Comparison of ENCODE assay signal across 16 cellular contexts in the genomic region with DNA sequence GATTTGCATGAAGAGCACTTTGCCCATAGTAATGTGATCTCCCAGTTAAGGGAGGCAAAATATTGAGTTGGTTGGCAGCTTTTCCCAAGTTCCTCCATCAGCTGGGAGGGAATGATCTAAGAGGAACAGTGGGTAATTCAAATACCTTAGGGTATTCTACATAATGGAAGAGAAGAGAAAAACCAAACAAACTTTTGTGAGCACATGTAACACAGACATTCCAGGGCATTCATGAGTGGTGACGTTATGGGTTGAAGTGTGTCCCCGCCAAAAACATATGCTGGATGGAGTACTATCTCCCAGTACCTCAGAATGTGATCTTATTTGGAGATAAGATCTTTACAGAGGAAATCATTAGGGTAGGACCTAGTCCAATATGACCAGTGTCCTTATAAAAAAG.
DNase-seq lines count a peak whose midpoint lies in the region; TF ChIP-seq lines count a peak whose summit lies in the region.
"Had no signal": no experiment of that assay in that cellular context is flagged by ENCODE, and none has a peak within 500 bp of the region (broad histone marks: within the 10 kb centered on the region; RNA-seq: fewer than 3 reads in every experiment).

No MANE protein-coding gene starts in this region.

- H3K27ac Mint-ChIP-seq in H9 = no peak overlapping the region

- H3K79me1 ChIP-seq in H9 (ENCODE audit: insufficient read depth, low read depth, low read length, poor library complexity, severe bottlenecking) = no peaks in the 10 kb centered on the region

- H3K4me3 Mint-ChIP-seq in H9 = no peak overlapping the region
- H3K4me3 Mint-ChIP-seq: activated T-cell treated with anti-CD3 and anti-CD28 coated beads, Interleukin-2, amount 50 U/mL, for 72 hours; neural crest cell; stimulated activated naive CD8-positive, alpha-beta T cell treated with anti-CD3 and anti-CD28 coated beads, Interleukin-15, amount 100 ng/mL, for 72 hours had no signal

- TF ChIP-seq CTCF in cardiac fibroblast (IDR thresholded peaks at IDR 0.05; ENCODE audit: low read depth, low read length) (no peak), H9 (conservative IDR thresholded peaks at IDR 0.05) (no peak)

- H3K9ac ChIP-seq in BLaER1 treated with 17β-estradiol and CSF1 and Interleukin-3, amounts not matched to agents 10 nM and 100 nM = peak overlapping the region in 7 of 11 experiments; percentile 28 to 70 (median 60); a peak in 10 of 22 replicates
- no peak overlapping the region for H3K9ac ChIP-seq in H9 (ENCODE audit: extremely low read depth, insufficient read length, low read length)

- no peak overlapping the region for H2BK12ac ChIP-seq in H9 (ENCODE audit: insufficient read length, low read depth, low read length)

- H3T11ph ChIP-seq in H9 (ENCODE audit: low read length) = no peak overlapping the region

- no peak overlapping the region for H2BK120ac ChIP-seq in H9 (ENCODE audit: low read depth, low read length, poor library complexity, severe bottlenecking)

- H4K8ac ChIP-seq in H9 (replicated peaks; ENCODE audit: insufficient read length, low read depth, low read length) = no peak overlapping the region

- no peaks in the 10 kb centered on the region for H3K27me3 ChIP-seq in BLaER1 treated with 17β-estradiol and CSF1 and Interleukin-3, amounts not matched to agents 10 nM and 100 nM
- no peaks in the 10 kb centered on the region for H3K27me3 ChIP-seq in H9 (ENCODE audit: insufficient read depth, low read length)
- H3K27me3 ChIP-seq: adrenal gland had no signal

- no peaks in the 10 kb centered on the region for H3K79me2 ChIP-seq in H9 (ENCODE audit: insufficient read depth, low read length)

- H4K20me1 ChIP-seq in BLaER1 treated with 17β-estradiol and CSF1 and Interleukin-3, amounts not matched to agents 10 nM and 100 nM = no peaks in the 10 kb centered on the region
- no peaks in the 10 kb centered on the region for H4K20me1 ChIP-seq in H9 (ENCODE audit: control insufficient read depth, insufficient read depth, insufficient read length)

- no peak overlapping the region for H3K4ac ChIP-seq in H9 (ENCODE audit: low read depth, low read length)

- no peak overlapping the region; a peak in 1 of 20 replicates for H3K4me3 ChIP-seq in BLaER1 treated with 17β-estradiol and CSF1 and Interleukin-3, amounts not matched to agents 10 nM and 100 nM
- no peak overlapping the region for H3K4me3 ChIP-seq in cardiac fibroblast (replicated peaks in 1 of 2; ENCODE audit: low read depth in 2 of 2, low read length in 2 of 2)
- H3K4me3 ChIP-seq: adrenal gland had no signal

- no peaks in the 10 kb centered on the region for H3K23me2 ChIP-seq in H9 (ENCODE audit: insufficient read length, low read depth, low read length, poor library complexity, severe bottlenecking)

- H2BK5ac ChIP-seq in H9 (ENCODE audit: insufficient read length, low read length) = no peak overlapping the region

- H3K9me3 ChIP-seq in BLaER1 treated with 17β-estradiol and CSF1 and Interleukin-3, amounts not matched to agents 10 nM and 100 nM (replicated peaks in 1 of 11) = peaks cover 12 to 33% (median 17%) of the 10 kb centered on the region in 11 experiments; a peak in 20 of 22 replicates
- H3K9me3 ChIP-seq in H9 (ENCODE audit: control insufficient read depth, low read depth, low read length) = no peaks in the 10 kb centered on the region
- H3K9me3 ChIP-seq: adrenal gland had no signal

- H3K27me3 Mint-ChIP-seq in H9 (ENCODE audit: low read depth) = peaks cover 1% of the 10 kb centered on the region
- H3K27me3 Mint-ChIP-seq: stimulated activated naive CD8-positive, alpha-beta T cell treated with anti-CD3 and anti-CD28 coated beads, Interleukin-15, amount 100 ng/mL, for 72 hours had no signal

- H3K9me3 Mint-ChIP-seq in H9 = peaks cover 13 to 15% of the 10 kb centered on the region in 2 experiments; a peak in 4 of 5 replicates

- no peak overlapping the region for H3K18ac ChIP-seq in H9 (ENCODE audit: insufficient read length, low read depth, low read length)

- H3K14ac ChIP-seq in H9 (ENCODE audit: insufficient read depth, low read length) = no peak overlapping the region

- H2BK20ac ChIP-seq in H9 (ENCODE audit: low read depth, low read length, poor library complexity, severe bottlenecking) = no peak overlapping the region

- no peak overlapping the region for H2BK15ac ChIP-seq in H9 (ENCODE audit: low read depth, low read length)

- peak overlapping the region; percentile 45 to 93 (median 84) for H3K4me2 ChIP-seq in BLaER1 treated with 17β-estradiol and CSF1 and Interleukin-3, amounts not matched to agents 10 nM and 100 nM
- no peak overlapping the region for H3K4me2 ChIP-seq in H9 (ENCODE audit: insufficient read depth, insufficient read length, low read length)

- H3K36me3 ChIP-seq in BLaER1 treated with 17β-estradiol and CSF1 and Interleukin-3, amounts not matched to agents 10 nM and 100 nM = no peaks in the 10 kb centered on the region; a peak in 2 of 22 replicates
- H3K36me3 ChIP-seq: adrenal gland had no signal

- H3K23ac ChIP-seq in H9 (ENCODE audit: insufficient read length, low read depth, low read length) = no peak overlapping the region

- no CpG with 5 or more reads among the region's 2 CpGs for WGBS in H9 (ENCODE audit: extremely low coverage, insufficient read length, low lambda C conversion rate)

- DNase-seq in KBM-7 (peak; percentile 3), cardiac fibroblast (ENCODE audit: low read depth in 2 of 2) (peak; percentile 26 to 61), myocyte (ENCODE audit: low read depth) (peak; percentile 56), OCI-M2 (lab: John Stamatoyannopoulos, UW; ENCODE audit: unreplicated experiment) (no peak), NCI-H1092 treated with DMSO at 0.1 percent for 48 hours (lab: John Stamatoyannopoulos, UW) (no peak), H9 (no peak)
- no peak for DNase-seq in activated CD4-positive, alpha-beta T cell treated with anti-CD3 and anti-CD28 coated beads, Interleukin-2, amount 50 U/mL, for 48 hours
- DNase-seq: activated CD4-positive, alpha-beta T cell treated with anti-CD3 and anti-CD28 coated beads, Interleukin-2, amount 50 U/mL, for 4 hours; activated T-cell treated with anti-CD3 and anti-CD28 coated beads, Interleukin-2, amount 50 U/mL, for 72 hours; cortex of kidney; NCI-H1930; NCI-H82; stimulated activated naive CD8-positive, alpha-beta T cell treated with anti-CD3 and anti-CD28 coated beads, Interleukin-15, amount 100 ng/mL, for 72 hours had no signal

- H4K91ac ChIP-seq in H9 (ENCODE audit: insufficient read length, low read depth, low read length) = no peak overlapping the region

- H2AFZ ChIP-seq in H9 (ENCODE audit: low read length) = no peak overlapping the region

- peaks cover 21 to 87% (median 75%) of the 10 kb centered on the region in 10 experiments for H3K4me1 ChIP-seq in BLaER1 treated with 17β-estradiol and CSF1 and Interleukin-3, amounts not matched to agents 10 nM and 100 nM
- H3K4me1 ChIP-seq in H9 (ENCODE audit: insufficient read depth, low read length) = no peaks in the 10 kb centered on the region

- H2AK5ac ChIP-seq in H9 (ENCODE audit: insufficient read length, low read length) = no peak overlapping the region

- H3K27ac ChIP-seq in BLaER1 treated with 17β-estradiol and CSF1 and Interleukin-3, amounts not matched to agents 10 nM and 100 nM = peak overlapping the region; percentile 18 to 95 (median 83); a peak in 20 of 22 replicates
- no peak overlapping the region for H3K27ac ChIP-seq in H9 (ENCODE audit: insufficient read length, low read depth, low read length)
- H3K27ac ChIP-seq: adrenal gland had no signal

- in situ Hi-C loops in KBM-7 (cut with MboI; ENCODE audit: low pct_unique_long_range_greater_than_20kb, low sequenced_read_pairs) = no loop called here

- H3K56ac ChIP-seq in H9 (ENCODE audit: insufficient read length, low read depth, low read length) = no peak overlapping the region

- H3K4me1 Mint-ChIP-seq in H9 = peaks cover 15 to 16% of the 10 kb centered on the region in 2 experiments; a peak in 3 of 4 replicates

- peaks cover 2 to 16% (median 7%) of the 10 kb centered on the region in 3 experiments; a peak in 6 of 7 replicates for H3K36me3 Mint-ChIP-seq in H9 (ENCODE audit: insufficient read depth in 1 of 3, low read depth in 3 of 3)

- no peak overlapping the region for H4K5ac ChIP-seq in H9 (ENCODE audit: insufficient read length, low read depth, low read length)

Comparison
In these comparisons a context has a peak if more than half of its experiments do, and no peak if none do; other contexts are left out.
1. DNase-seq: peak in KBM-7 (single experiment), cardiac fibroblast (2 of 2) and myocyte (single experiment); none in OCI-M2 (single experiment), NCI-H1092 treated with DMSO at 0.1 percent for 48 hours (single experiment), H9 (single experiment) and activated CD4-positive, alpha-beta T cell treated with anti-CD3 and anti-CD28 coated beads, Interleukin-2, amount 50 U/mL, for 48 hours (0 of 2).